ENCODE assay signal across 2 cellular contexts in the genomic region with DNA sequence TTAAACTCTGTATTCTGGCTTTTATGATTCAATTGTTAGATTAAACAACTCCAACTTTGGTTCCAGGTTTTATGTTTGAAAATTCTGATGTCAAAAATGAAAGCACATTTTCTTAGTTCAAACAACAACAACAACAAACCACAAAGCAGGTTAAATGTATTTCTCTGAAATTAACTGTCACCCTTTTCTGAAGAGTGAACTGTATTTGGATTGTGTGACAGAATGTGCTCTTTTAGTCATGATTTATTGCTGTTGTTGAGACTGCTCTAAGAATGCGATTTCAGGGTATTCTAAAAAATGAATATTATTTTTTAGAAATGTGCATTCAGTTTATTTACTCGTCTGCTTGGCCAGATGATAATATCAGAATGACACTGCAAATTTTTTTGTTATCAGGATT.
TF ChIP-seq lines count a peak whose summit lies in the region.

No MANE protein-coding gene starts in this region.

TF ChIP-seq in A549, 52 proteins besides CTCF, POLR2A, EP300 and RAD21:
- TF ChIP-seq FOSB (CRISPR knock-in tag; IDR thresholded peaks at IDR 0.05) (no peak), GATA3 (IDR thresholded peaks at IDR 0.05; ENCODE audit: borderline replicate concordance) (no peak), HOXB13 (CRISPR knock-in tag; IDR thresholded peaks at IDR 0.05; ENCODE audit: low read depth) (0 out of 2 replicates have a peak, but pooled peaks have one; percentile 38), MAFK (IDR thresholded peaks at IDR 0.05; ENCODE audit: partially characterized antibody) (peak; percentile 37), HDAC2 (IDR thresholded peaks at IDR 0.05) (no peak), NPAS2 (CRISPR knock-in tag; IDR thresholded peaks at IDR 0.05; ENCODE audit: borderline replicate concordance) (no peak), HOXB5 (CRISPR knock-in tag; IDR thresholded peaks at IDR 0.05) (peak; percentile 63; the same call in 1 of the 2 replicates), ZSCAN20 (CRISPR knock-in tag; IDR thresholded peaks at IDR 0.05) (no peak), FOXS1 (CRISPR knock-in tag; IDR thresholded peaks at IDR 0.05) (no peak), MAX (IDR thresholded peaks at IDR 0.05) (no peak), PHF8 (IDR thresholded peaks at IDR 0.05; ENCODE audit: borderline replicate concordance, low read depth) (no peak)
- TF ChIP-seq, protein P1, sequence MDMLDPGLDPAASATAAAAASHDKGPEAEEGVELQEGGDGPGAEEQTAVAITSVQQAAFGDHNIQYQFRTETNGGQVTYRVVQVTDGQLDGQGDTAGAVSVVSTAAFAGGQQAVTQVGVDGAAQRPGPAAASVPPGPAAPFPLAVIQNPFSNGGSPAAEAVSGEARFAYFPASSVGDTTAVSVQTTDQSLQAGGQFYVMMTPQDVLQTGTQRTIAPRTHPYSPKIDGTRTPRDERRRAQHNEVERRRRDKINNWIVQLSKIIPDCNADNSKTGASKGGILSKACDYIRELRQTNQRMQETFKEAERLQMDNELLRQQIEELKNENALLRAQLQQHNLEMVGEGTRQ (IDR thresholded peaks at IDR 0.05) = no peak
- TF ChIP-seq, protein P2, sequence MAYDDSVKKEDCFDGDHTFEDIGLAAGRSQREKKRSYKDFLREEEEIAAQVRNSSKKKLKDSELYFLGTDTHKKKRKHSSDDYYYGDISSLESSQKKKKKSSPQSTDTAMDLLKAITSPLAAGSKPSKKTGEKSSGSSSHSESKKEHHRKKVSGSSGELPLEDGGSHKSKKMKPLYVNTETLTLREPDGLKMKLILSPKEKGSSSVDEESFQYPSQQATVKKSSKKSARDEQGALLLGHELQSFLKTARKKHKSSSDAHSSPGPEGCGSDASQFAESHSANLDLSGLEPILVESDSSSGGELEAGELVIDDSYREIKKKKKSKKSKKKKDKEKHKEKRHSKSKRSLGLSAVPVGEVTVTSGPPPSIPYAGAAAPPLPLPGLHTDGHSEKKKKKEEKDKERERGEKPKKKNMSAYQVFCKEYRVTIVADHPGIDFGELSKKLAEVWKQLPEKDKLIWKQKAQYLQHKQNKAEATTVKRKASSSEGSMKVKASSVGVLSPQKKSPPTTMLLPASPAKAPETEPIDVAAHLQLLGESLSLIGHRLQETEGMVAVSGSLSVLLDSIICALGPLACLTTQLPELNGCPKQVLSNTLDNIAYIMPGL (CRISPR knock-in tag; IDR thresholded peaks at IDR 0.05; ENCODE audit: borderline replicate concordance) = no peak
TF ChIP-seq in A549: peak in this region for 3.

TF ChIP-seq in IMR-90, 13 proteins besides CTCF, POLR2A, EP300 and RAD21:
- TF ChIP-seq, protein P3, sequence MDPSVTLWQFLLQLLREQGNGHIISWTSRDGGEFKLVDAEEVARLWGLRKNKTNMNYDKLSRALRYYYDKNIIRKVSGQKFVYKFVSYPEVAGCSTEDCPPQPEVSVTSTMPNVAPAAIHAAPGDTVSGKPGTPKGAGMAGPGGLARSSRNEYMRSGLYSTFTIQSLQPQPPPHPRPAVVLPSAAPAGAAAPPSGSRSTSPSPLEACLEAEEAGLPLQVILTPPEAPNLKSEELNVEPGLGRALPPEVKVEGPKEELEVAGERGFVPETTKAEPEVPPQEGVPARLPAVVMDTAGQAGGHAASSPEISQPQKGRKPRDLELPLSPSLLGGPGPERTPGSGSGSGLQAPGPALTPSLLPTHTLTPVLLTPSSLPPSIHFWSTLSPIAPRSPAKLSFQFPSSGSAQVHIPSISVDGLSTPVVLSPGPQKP (IDR thresholded peaks at IDR 0.05; ENCODE audit: borderline replicate concordance, low read depth, low read length) = no peak
- TF ChIP-seq NFE2L2 (IDR thresholded peaks at IDR 0.05; ENCODE audit: low read depth, low read length) = 0 out of 2 replicates have a peak, but pooled peaks have one; percentile 36
